ENCODE assay signal across 2 cellular contexts in the genomic region with DNA sequence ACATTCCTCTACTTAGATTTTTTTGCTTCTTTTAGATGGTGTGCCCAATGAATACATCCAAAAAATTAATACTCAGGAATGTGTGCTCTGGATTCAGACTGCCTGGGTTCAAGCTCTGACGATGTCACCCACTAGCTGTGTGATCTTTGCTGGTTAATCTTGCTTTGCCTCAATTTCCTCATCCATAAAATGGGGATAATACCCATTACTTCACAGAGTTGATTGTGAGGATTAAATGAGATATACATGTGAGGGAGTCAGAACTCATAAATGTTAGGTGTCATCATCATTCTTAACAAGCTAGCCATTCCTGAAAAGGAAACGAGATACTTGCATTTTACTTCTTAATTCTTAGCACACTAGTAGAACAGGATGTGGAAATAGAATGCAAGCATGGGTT.
TF ChIP-seq lines count a peak whose summit lies in the region.

No MANE protein-coding gene starts in this region.

TF ChIP-seq in HepG2, 621 proteins besides CTCF, POLR2A, EP300 and RAD21:
- no peak for TF ChIP-seq ZNF781 (CRISPR knock-in tag; IDR thresholded peaks at IDR 0.05; ENCODE audit: borderline replicate concordance, not compliant biosample characterization)
- peak; percentile 36; the same call in 1 of the 2 replicates for TF ChIP-seq ZNF629 (CRISPR knock-in tag; conservative IDR thresholded peaks at IDR 0.05)
- no peak for TF ChIP-seq ZFP41 (CRISPR knock-in tag; IDR thresholded peaks at IDR 0.05; ENCODE audit: borderline replicate concordance)
- no peak for TF ChIP-seq ZBTB38 (CRISPR knock-in tag; IDR thresholded peaks at IDR 0.05)
- TF ChIP-seq ZNF619 (CRISPR knock-in tag; IDR thresholded peaks at IDR 0.05) = no peak
- TF ChIP-seq, protein P1, sequence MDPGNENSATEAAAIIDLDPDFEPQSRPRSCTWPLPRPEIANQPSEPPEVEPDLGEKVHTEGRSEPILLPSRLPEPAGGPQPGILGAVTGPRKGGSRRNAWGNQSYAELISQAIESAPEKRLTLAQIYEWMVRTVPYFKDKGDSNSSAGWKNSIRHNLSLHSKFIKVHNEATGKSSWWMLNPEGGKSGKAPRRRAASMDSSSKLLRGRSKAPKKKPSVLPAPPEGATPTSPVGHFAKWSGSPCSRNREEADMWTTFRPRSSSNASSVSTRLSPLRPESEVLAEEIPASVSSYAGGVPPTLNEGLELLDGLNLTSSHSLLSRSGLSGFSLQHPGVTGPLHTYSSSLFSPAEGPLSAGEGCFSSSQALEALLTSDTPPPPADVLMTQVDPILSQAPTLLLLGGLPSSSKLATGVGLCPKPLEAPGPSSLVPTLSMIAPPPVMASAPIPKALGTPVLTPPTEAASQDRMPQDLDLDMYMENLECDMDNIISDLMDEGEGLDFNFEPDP (CRISPR knock-in tag; conservative IDR thresholded peaks at IDR 0.05) = no peak
- TF ChIP-seq, protein P2, sequence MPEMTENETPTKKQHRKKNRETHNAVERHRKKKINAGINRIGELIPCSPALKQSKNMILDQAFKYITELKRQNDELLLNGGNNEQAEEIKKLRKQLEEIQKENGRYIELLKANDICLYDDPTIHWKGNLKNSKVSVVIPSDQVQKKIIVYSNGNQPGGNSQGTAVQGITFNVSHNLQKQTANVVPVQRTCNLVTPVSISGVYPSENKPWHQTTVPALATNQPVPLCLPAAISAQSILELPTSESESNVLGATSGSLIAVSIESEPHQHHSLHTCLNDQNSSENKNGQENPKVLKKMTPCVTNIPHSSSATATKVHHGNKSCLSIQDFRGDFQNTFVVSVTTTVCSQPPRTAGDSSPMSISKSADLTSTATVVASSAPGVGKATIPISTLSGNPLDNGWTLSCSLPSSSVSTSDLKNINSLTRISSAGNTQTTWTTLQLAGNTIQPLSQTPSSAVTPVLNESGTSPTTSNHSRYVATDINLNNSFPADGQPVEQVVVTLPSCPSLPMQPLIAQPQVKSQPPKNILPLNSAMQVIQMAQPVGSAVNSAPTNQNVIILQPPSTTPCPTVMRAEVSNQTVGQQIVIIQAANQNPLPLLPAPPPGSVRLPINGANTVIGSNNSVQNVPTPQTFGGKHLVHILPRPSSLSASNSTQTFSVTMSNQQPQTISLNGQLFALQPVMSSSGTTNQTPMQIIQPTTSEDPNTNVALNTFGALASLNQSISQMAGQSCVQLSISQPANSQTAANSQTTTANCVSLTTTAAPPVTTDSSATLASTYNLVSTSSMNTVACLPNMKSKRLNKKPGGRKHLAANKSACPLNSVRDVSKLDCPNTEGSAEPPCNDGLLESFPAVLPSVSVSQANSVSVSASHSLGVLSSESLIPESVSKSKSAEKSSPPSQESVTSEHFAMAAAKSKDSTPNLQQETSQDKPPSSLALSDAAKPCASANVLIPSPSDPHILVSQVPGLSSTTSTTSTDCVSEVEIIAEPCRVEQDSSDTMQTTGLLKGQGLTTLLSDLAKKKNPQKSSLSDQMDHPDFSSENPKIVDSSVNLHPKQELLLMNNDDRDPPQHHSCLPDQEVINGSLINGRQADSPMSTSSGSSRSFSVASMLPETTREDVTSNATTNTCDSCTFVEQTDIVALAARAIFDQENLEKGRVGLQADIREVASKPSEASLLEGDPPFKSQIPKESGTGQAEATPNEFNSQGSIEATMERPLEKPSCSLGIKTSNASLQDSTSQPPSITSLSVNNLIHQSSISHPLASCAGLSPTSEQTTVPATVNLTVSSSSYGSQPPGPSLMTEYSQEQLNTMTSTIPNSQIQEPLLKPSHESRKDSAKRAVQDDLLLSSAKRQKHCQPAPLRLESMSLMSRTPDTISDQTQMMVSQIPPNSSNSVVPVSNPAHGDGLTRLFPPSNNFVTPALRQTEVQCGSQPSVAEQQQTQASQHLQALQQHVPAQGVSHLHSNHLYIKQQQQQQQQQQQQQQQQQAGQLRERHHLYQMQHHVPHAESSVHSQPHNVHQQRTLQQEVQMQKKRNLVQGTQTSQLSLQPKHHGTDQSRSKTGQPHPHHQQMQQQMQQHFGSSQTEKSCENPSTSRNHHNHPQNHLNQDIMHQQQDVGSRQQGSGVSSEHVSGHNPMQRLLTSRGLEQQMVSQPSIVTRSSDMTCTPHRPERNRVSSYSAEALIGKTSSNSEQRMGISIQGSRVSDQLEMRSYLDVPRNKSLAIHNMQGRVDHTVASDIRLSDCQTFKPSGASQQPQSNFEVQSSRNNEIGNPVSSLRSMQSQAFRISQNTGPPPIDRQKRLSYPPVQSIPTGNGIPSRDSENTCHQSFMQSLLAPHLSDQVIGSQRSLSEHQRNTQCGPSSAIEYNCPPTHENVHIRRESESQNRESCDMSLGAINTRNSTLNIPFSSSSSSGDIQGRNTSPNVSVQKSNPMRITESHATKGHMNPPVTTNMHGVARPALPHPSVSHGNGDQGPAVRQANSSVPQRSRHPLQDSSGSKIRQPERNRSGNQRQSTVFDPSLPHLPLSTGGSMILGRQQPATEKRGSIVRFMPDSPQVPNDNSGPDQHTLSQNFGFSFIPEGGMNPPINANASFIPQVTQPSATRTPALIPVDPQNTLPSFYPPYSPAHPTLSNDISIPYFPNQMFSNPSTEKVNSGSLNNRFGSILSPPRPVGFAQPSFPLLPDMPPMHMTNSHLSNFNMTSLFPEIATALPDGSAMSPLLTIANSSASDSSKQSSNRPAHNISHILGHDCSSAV (CRISPR knock-in tag; IDR thresholded peaks at IDR 0.05; ENCODE audit: borderline replicate concordance) = no peak

TF ChIP-seq in HEK293, 187 proteins besides CTCF, POLR2A, EP300 and RAD21:
- TF ChIP-seq ZNF610 (tag by site-specific recombination; IDR thresholded peaks at IDR 0.05; ENCODE audit: borderline replicate concordance) (no peak), ZNF664 (tag by site-specific recombination; IDR thresholded peaks at IDR 0.05) (peak; percentile 74), MYNN (tag by site-specific recombination; IDR thresholded peaks at IDR 0.05; ENCODE audit: borderline replicate concordance) (no peak), ZNF76 (tag by site-specific recombination; IDR thresholded peaks at IDR 0.05; ENCODE audit: borderline replicate concordance, low read depth) (no peak), SP7 (tag by site-specific recombination; IDR thresholded peaks at IDR 0.05) (no peak), ZNF133 (tag by site-specific recombination; IDR thresholded peaks at IDR 0.05) (no peak)
- TF ChIP-seq, protein P3, sequence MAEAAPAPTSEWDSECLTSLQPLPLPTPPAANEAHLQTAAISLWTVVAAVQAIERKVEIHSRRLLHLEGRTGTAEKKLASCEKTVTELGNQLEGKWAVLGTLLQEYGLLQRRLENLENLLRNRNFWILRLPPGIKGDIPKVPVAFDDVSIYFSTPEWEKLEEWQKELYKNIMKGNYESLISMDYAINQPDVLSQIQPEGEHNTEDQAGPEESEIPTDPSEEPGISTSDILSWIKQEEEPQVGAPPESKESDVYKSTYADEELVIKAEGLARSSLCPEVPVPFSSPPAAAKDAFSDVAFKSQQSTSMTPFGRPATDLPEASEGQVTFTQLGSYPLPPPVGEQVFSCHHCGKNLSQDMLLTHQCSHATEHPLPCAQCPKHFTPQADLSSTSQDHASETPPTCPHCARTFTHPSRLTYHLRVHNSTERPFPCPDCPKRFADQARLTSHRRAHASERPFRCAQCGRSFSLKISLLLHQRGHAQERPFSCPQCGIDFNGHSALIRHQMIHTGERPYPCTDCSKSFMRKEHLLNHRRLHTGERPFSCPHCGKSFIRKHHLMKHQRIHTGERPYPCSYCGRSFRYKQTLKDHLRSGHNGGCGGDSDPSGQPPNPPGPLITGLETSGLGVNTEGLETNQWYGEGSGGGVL (tag by site-specific recombination; IDR thresholded peaks at IDR 0.05) = no peak
- TF ChIP-seq, protein P4, sequence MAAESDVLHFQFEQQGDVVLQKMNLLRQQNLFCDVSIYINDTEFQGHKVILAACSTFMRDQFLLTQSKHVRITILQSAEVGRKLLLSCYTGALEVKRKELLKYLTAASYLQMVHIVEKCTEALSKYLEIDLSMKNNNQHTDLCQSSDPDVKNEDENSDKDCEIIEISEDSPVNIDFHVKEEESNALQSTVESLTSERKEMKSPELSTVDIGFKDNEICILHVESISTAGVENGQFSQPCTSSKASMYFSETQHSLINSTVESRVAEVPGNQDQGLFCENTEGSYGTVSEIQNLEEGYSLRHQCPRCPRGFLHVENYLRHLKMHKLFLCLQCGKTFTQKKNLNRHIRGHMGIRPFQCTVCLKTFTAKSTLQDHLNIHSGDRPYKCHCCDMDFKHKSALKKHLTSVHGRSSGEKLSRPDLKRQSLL (tag by site-specific recombination; IDR thresholded peaks at IDR 0.05) = no peak
